11 cellular contexts compared by ENCODE assay signal in the genomic region with DNA sequence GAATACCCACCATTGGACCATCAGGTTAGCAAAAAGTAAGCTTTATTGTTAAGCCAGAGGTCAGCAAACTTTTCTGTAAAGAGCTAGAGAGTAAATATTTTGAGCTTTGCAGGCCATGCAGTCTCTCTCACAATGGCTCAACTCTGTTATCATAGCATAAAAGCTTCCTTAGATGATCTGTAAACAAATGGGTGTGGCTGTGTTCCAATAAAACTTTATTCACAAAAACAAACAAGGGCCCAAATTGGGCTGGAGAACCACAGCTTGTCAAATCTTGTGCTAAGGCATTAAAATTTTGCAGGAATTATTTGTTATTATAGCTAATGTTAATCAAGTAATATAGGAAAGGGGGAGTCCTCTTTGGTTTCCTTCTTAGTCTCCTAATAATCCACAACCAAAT.
"Had no signal": no experiment of that assay in that cellular context is flagged by ENCODE, and none has a peak within 500 bp of the region (broad histone marks: within the 10 kb centered on the region; RNA-seq: fewer than 3 reads in every experiment).

No MANE protein-coding gene starts in this region.

- H2AFZ ChIP-seq: GM23248, GM23338 had no signal

- H3K4me2 ChIP-seq: GM23338 had no signal

- H3K9ac ChIP-seq: GM23248 had no signal

- H3K4me1 ChIP-seq: HAP-1 had no signal

- H3K4me3 ChIP-seq: GM23248, GM23338, HAP-1 had no signal

- H3K36me3 ChIP-seq: HAP-1 had no signal

- H3K9me3 ChIP-seq: HAP-1 had no signal

- ATAC-seq: GM23338, HCT116 had no signal

- DNase-seq: GM23248, GOT3, H7, H9, HCEC 1CT, HFFc6 had no signal

- FAIRE-seq: H1, H54 had no signal

- H3K27ac ChIP-seq: GM23248 had no signal
